Comparison of ENCODE assay signal across 1 cellular context in genomic region chr16:23556881-23557778, GRCh38.
A peak's percentile ranks its signal among the peaks of the same experiment; 100 is the strongest.
TF ChIP-seq lines count a peak whose summit lies in the region.

Gene EARS2, minus strand, starts transcription at chr16:23557350. Its CDS starts 7 bp downstream, at chr16:23557343.
Gene UBFD1, plus strand, starts transcription at chr16:23557727. Its CDS starts 16 bp downstream, at chr16:23557743.

TF ChIP-seq in HepG2, 621 proteins besides CTCF, POLR2A, EP300 and RAD21 (continued from another document and continues in another):
- peak; percentile 92 for TF ChIP-seq ATF2 (CRISPR knock-in tag; IDR thresholded peaks at IDR 0.05)
- TF ChIP-seq HNRNPUL1 (IDR thresholded peaks at IDR 0.05; ENCODE audit: low read depth, low read length), result peak; percentile 92
- peak; percentile 85 for TF ChIP-seq ZNF780A (CRISPR knock-in tag; IDR thresholded peaks at IDR 0.05)
- TF ChIP-seq PCBP2 (optimal IDR thresholded peaks at IDR 0.05; ENCODE audit: low read depth, low read length, poor library complexity, severe bottlenecking), result no peak
- peak; percentile 96 for TF ChIP-seq ZNF781 (CRISPR knock-in tag; IDR thresholded peaks at IDR 0.05; ENCODE audit: borderline replicate concordance, not compliant biosample characterization)
- TF ChIP-seq, protein P1, sequence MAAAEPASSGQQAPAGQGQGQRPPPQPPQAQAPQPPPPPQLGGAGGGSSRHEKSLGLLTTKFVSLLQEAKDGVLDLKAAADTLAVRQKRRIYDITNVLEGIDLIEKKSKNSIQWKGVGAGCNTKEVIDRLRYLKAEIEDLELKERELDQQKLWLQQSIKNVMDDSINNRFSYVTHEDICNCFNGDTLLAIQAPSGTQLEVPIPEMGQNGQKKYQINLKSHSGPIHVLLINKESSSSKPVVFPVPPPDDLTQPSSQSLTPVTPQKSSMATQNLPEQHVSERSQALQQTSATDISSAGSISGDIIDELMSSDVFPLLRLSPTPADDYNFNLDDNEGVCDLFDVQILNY (CRISPR knock-in tag; conservative IDR thresholded peaks at IDR 0.05), result no peak; the same call in 1 of the 2 replicates
- TF ChIP-seq BHLHE40 (IDR thresholded peaks at IDR 0.05; ENCODE audit: low read length), result peak; percentile 45
- peak; percentile 99 for TF ChIP-seq ERF (CRISPR knock-in tag; IDR thresholded peaks at IDR 0.05)
- peak; percentile 96; the same call in 1 of the 2 replicates for TF ChIP-seq ZNF614 (CRISPR knock-in tag; IDR thresholded peaks at IDR 0.05; ENCODE audit: borderline replicate concordance)
- TF ChIP-seq KAT8 (CRISPR knock-in tag; IDR thresholded peaks at IDR 0.05), result peak; percentile 98
- TF ChIP-seq ZFP36L2 (CRISPR knock-in tag; IDR thresholded peaks at IDR 0.05), result peak; percentile 84
- peak; percentile 88 for TF ChIP-seq ZNF547 (CRISPR knock-in tag; IDR thresholded peaks at IDR 0.05)
- peak; percentile 94; the same call in 1 of the 2 replicates for TF ChIP-seq NRL (CRISPR knock-in tag; IDR thresholded peaks at IDR 0.05; ENCODE audit: borderline replicate concordance)
- peak; percentile 76; the same call in 1 of the 2 replicates for TF ChIP-seq ZIK1 (CRISPR knock-in tag; IDR thresholded peaks at IDR 0.05; ENCODE audit: borderline replicate concordance, low read depth)
- TF ChIP-seq HOXA5 (CRISPR knock-in tag; IDR thresholded peaks at IDR 0.05), result peak; percentile 96
- TF ChIP-seq ZNF567 (CRISPR knock-in tag; IDR thresholded peaks at IDR 0.05; ENCODE audit: borderline replicate concordance), result peak; percentile 96; the same call in 1 of the 2 replicates
- TF ChIP-seq TCF7L2 (IDR thresholded peaks at IDR 0.05; ENCODE audit: low read depth, low read length), result no peak
- peak; percentile 92 for TF ChIP-seq E2F1 (CRISPR knock-in tag; IDR thresholded peaks at IDR 0.05)
- peak; percentile 41 for TF ChIP-seq ZNF44 (CRISPR knock-in tag; IDR thresholded peaks at IDR 0.05)
- peak; percentile 63 for TF ChIP-seq GABPA (IDR thresholded peaks at IDR 0.05; ENCODE audit: low read depth, low read length)
- peak; percentile 95 for TF ChIP-seq GABPA (CRISPR knock-in tag; IDR thresholded peaks at IDR 0.05; ENCODE audit: low read depth)
- TF ChIP-seq CBX2 (IDR thresholded peaks at IDR 0.05; ENCODE audit: low read depth, low read length), result no peak
- no peak for TF ChIP-seq CBX2 (CRISPR knock-in tag; IDR thresholded peaks at IDR 0.05; ENCODE audit: low read depth)
- peak; percentile 73; the same call in 1 of the 2 replicates for TF ChIP-seq ZNF790 (CRISPR knock-in tag; IDR thresholded peaks at IDR 0.05; ENCODE audit: borderline replicate concordance)
- TF ChIP-seq CHD4 (IDR thresholded peaks at IDR 0.05; ENCODE audit: borderline replicate concordance, low read length), result peak; percentile 100
- TF ChIP-seq AKNA (CRISPR knock-in tag; IDR thresholded peaks at IDR 0.05; ENCODE audit: borderline replicate concordance), result peak; percentile 96; the same call in 1 of the 2 replicates
- TF ChIP-seq TBP (CRISPR knock-in tag; IDR thresholded peaks at IDR 0.05), result no peak
- TF ChIP-seq, protein P2, sequence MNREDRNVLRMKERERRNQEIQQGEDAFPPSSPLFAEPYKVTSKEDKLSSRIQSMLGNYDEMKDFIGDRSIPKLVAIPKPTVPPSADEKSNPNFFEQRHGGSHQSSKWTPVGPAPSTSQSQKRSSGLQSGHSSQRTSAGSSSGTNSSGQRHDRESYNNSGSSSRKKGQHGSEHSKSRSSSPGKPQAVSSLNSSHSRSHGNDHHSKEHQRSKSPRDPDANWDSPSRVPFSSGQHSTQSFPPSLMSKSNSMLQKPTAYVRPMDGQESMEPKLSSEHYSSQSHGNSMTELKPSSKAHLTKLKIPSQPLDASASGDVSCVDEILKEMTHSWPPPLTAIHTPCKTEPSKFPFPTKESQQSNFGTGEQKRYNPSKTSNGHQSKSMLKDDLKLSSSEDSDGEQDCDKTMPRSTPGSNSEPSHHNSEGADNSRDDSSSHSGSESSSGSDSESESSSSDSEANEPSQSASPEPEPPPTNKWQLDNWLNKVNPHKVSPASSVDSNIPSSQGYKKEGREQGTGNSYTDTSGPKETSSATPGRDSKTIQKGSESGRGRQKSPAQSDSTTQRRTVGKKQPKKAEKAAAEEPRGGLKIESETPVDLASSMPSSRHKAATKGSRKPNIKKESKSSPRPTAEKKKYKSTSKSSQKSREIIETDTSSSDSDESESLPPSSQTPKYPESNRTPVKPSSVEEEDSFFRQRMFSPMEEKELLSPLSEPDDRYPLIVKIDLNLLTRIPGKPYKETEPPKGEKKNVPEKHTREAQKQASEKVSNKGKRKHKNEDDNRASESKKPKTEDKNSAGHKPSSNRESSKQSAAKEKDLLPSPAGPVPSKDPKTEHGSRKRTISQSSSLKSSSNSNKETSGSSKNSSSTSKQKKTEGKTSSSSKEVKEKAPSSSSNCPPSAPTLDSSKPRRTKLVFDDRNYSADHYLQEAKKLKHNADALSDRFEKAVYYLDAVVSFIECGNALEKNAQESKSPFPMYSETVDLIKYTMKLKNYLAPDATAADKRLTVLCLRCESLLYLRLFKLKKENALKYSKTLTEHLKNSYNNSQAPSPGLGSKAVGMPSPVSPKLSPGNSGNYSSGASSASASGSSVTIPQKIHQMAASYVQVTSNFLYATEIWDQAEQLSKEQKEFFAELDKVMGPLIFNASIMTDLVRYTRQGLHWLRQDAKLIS (CRISPR knock-in tag; IDR thresholded peaks at IDR 0.05), result peak; percentile 58; the same call in 1 of the 2 replicates
- TF ChIP-seq ZFP36 (IDR thresholded peaks at IDR 0.05; ENCODE audit: borderline replicate concordance, low read depth, low read length, partially characterized antibody), result peak; percentile 29
- TF ChIP-seq, protein P3, sequence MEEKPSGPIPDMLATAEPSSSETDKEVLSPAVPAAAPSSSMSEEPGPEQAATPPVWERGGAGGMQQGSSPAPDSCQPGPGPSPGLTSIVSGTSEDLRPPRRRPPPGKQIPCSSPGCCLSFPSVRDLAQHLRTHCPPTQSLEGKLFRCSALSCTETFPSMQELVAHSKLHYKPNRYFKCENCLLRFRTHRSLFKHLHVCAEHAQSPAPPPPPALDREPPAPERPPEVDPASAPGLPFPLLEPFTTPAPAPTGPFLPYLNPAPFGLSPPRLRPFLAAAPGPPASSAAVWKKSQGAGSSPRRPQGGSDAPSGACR (CRISPR knock-in tag; IDR thresholded peaks at IDR 0.05), result peak; percentile 98
- TF ChIP-seq ZNF12 (CRISPR knock-in tag; IDR thresholded peaks at IDR 0.05), result peak; percentile 32; the same call in 1 of the 2 replicates
- TF ChIP-seq CBX1 (IDR thresholded peaks at IDR 0.05; ENCODE audit: low read depth), result peak; percentile 89
- TF ChIP-seq NR2F2 (IDR thresholded peaks at IDR 0.05; ENCODE audit: borderline replicate concordance, low read depth), result no peak
- no peak for TF ChIP-seq MAFF (IDR thresholded peaks at IDR 0.05; ENCODE audit: low read depth, low read length)
- TF ChIP-seq, protein P4, sequence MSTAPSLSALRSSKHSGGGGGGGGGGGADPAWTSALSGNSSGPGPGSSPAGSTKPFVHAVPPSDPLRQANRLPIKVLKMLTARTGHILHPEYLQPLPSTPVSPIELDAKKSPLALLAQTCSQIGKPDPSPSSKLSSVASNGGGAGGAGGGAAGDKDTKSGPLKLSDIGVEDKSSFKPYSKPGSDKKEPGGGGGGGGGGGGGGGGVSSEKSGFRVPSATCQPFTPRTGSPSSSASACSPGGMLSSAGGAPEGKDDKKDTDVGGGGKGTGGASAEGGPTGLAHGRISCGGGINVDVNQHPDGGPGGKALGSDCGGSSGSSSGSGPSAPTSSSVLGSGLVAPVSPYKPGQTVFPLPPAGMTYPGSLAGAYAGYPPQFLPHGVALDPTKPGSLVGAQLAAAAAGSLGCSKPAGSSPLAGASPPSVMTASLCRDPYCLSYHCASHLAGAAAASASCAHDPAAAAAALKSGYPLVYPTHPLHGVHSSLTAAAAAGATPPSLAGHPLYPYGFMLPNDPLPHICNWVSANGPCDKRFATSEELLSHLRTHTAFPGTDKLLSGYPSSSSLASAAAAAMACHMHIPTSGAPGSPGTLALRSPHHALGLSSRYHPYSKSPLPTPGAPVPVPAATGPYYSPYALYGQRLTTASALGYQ (CRISPR knock-in tag; IDR thresholded peaks at IDR 0.05), result peak; percentile 86
- peak; percentile 8 to 100; a peak in 2 of 4 replicates for TF ChIP-seq KLF16 (CRISPR knock-in tag; IDR thresholded peaks at IDR 0.05)
- TF ChIP-seq ZNF136 (CRISPR knock-in tag; IDR thresholded peaks at IDR 0.05; ENCODE audit: low read depth), result peak; percentile 81
- TF ChIP-seq JARID2 (CRISPR knock-in tag; IDR thresholded peaks at IDR 0.05; ENCODE audit: insufficient replicate concordance), result peak; percentile 94
- TF ChIP-seq ATF7 (IDR thresholded peaks at IDR 0.05), result 0 out of 2 replicates have a peak, but pooled peaks have one; percentile 15
- TF ChIP-seq ATF7 (CRISPR knock-in tag; IDR thresholded peaks at IDR 0.05), result no peak; the same call in 1 of the 2 replicates
- TF ChIP-seq IRF2 (CRISPR knock-in tag; IDR thresholded peaks at IDR 0.05), result peak; percentile 100
- TF ChIP-seq GATAD1 (CRISPR knock-in tag; IDR thresholded peaks at IDR 0.05), result peak; percentile 95
- peak; percentile 94 for TF ChIP-seq PHF21A (CRISPR knock-in tag; IDR thresholded peaks at IDR 0.05)
- peak; percentile 83; the same call in 1 of the 2 replicates for TF ChIP-seq ZNF589 (CRISPR knock-in tag; conservative IDR thresholded peaks at IDR 0.05)
- peak; percentile 83 for TF ChIP-seq SATB2 (CRISPR knock-in tag; IDR thresholded peaks at IDR 0.05)
- TF ChIP-seq, protein P5, sequence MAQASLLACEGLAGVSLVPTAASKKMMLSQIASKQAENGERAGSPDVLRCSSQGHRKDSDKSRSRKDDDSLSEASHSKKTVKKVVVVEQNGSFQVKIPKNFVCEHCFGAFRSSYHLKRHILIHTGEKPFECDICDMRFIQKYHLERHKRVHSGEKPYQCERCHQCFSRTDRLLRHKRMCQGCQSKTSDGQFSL (CRISPR knock-in tag; IDR thresholded peaks at IDR 0.05), result peak; percentile 69; the same call in 1 of the 2 replicates
- peak; percentile 59; the same call in 1 of the 2 replicates for TF ChIP-seq NCOR1 (IDR thresholded peaks at IDR 0.05; ENCODE audit: borderline replicate concordance, low read length)
- peak; percentile 57; the same call in 1 of the 2 replicates for TF ChIP-seq ONECUT2 (CRISPR knock-in tag; IDR thresholded peaks at IDR 0.05)
- TF ChIP-seq MAF1 (CRISPR knock-in tag; IDR thresholded peaks at IDR 0.05; ENCODE audit: borderline replicate concordance), result peak; percentile 92
- TF ChIP-seq POLR2AphosphoS5 (IDR thresholded peaks at IDR 0.05; ENCODE audit: low read depth, low read length), result peak; percentile 72
- peak; percentile 83; the same call in 1 of the 2 replicates for TF ChIP-seq ARHGAP35 (CRISPR knock-in tag; IDR thresholded peaks at IDR 0.05; ENCODE audit: borderline replicate concordance)
- peak; percentile 14; the same call in 1 of the 2 replicates for TF ChIP-seq TRIM24 (CRISPR knock-in tag; IDR thresholded peaks at IDR 0.05)
- TF ChIP-seq XBP1 (CRISPR knock-in tag; IDR thresholded peaks at IDR 0.05), result peak; percentile 89
